27 cellular contexts compared by ENCODE assay signal in genomic region chr1:227285745-227286144, GRCh38.
"Had no signal": no experiment of that assay in that cellular context is flagged by ENCODE, and none has a peak within 500 bp of the region (broad histone marks: within the 10 kb centered on the region; RNA-seq: fewer than 3 reads in every experiment).

No MANE protein-coding gene starts in this region.

- H3K27ac Mint-ChIP-seq: immature natural killer cell; naive thymus-derived CD4-positive, alpha-beta T cell; natural killer cell treated with Interleukin-12 subunit alpha and Interleukin-12 subunit beta and Interleukin-15 and Interleukin-18, amount 100 ng/mL, for 72 hours; progenitor cell of endocrine pancreas; stimulated activated naive B cell treated with anti-CD40 and anti-IgM and Interleukin-4, amounts not matched to agents 10 μg/mL and 1 μg/mL and 100 μg/mL, for 72 hours had no signal

- H3K36me3 ChIP-seq: left lung, lower lobe of right lung, ovary, stomach, thoracic aorta, tibial artery, upper lobe of right lung had no signal

- H3K4me3 ChIP-seq: left lung, lower lobe of right lung, mucosa of descending colon, ovary, skin epidermis, stomach, thoracic aorta, tibial artery, upper lobe of right lung had no signal

- H3K27me3 ChIP-seq: left lung, ovary, stomach, tibial artery, upper lobe of right lung had no signal

- H3K4me1 Mint-ChIP-seq: immature natural killer cell; naive thymus-derived CD4-positive, alpha-beta T cell; stimulated activated naive B cell treated with anti-CD40 and anti-IgM and Interleukin-4, amounts not matched to agents 10 μg/mL and 1 μg/mL and 100 μg/mL, for 72 hours had no signal

- DNase-seq: hippocampal formation; immature natural killer cell; kidney; left colon; left lung; lower lobe of right lung; midbrain; mucosa of descending colon; naive thymus-derived CD4-positive, alpha-beta T cell; ovary; retina; right cardiac atrium; stimulated activated CD4-positive, alpha-beta T cell treated with anti-CD3 and anti-CD28 coated beads, Interleukin-12 subunit alpha, Interleukin-12 subunit beta, amount 100 ng/mL, for 4 hours; stimulated activated CD4-positive, alpha-beta T cell treated with anti-CD3 and anti-CD28 coated beads, Interleukin-15, amount 100 ng/mL, for 24 hours; stimulated activated CD4-positive, alpha-beta T cell treated with anti-CD3 and anti-CD28 coated beads, Interleukin-2, amount 100 ng/mL, for 24 hours; stimulated activated CD4-positive, alpha-beta T cell treated with anti-CD3 and anti-CD28 coated beads, Interleukin-4, amount 100 ng/mL, for 1 hour; stimulated activated naive B cell treated with anti-CD40 and anti-IgM and Interleukin-4, amounts not matched to agents 10 μg/mL and 1 μg/mL and 100 μg/mL, for 72 hours; stimulated activated naive CD8-positive, alpha-beta T cell treated with anti-CD3 and anti-CD28 coated beads, Interleukin-15, Interleukin-2, amounts not matched to agents 100 U/mL and 50 U/mL, for 24 hours; stomach; tibial artery; trophoblast cell; upper lobe of right lung had no signal

- H3K9me3 ChIP-seq: ovary, upper lobe of right lung had no signal

- ATAC-seq: left colon; left lung; lower lobe of right lung; mucosa of descending colon; naive thymus-derived CD4-positive, alpha-beta T cell; natural killer cell treated with Interleukin-12 subunit alpha and Interleukin-12 subunit beta and Interleukin-15 and Interleukin-18, amount 100 ng/mL, for 72 hours; right cardiac atrium; sciatic nerve; stimulated activated naive B cell treated with anti-CD40 and anti-IgM and Interleukin-4, amounts not matched to agents 10 μg/mL and 1 μg/mL and 100 μg/mL, for 72 hours; stimulated activated naive CD8-positive, alpha-beta T cell treated with anti-CD3 and anti-CD28 coated beads, Interleukin-15, Interleukin-2, amounts not matched to agents 100 U/mL and 50 U/mL, for 24 hours; upper lobe of right lung had no signal

- H3K4me1 ChIP-seq: left lung, lower lobe of right lung, upper lobe of right lung had no signal

- H3K27me3 Mint-ChIP-seq: progenitor cell of endocrine pancreas had no signal

- H3K9me3 Mint-ChIP-seq: natural killer cell treated with Interleukin-12 subunit alpha and Interleukin-12 subunit beta and Interleukin-15 and Interleukin-18, amount 100 ng/mL, for 72 hours had no signal

- H3K36me3 Mint-ChIP-seq: immature natural killer cell had no signal

- H3K27ac ChIP-seq: left lung, lower lobe of right lung, ovary, skin epidermis, stomach, thoracic aorta, tibial artery, upper lobe of right lung had no signal

- H3K4me3 Mint-ChIP-seq: immature natural killer cell; naive thymus-derived CD4-positive, alpha-beta T cell; natural killer cell treated with Interleukin-12 subunit alpha and Interleukin-12 subunit beta and Interleukin-15 and Interleukin-18, amount 100 ng/mL, for 72 hours; stimulated activated naive B cell treated with anti-CD40 and anti-IgM and Interleukin-4, amounts not matched to agents 10 μg/mL and 1 μg/mL and 100 μg/mL, for 72 hours had no signal
